ENCODE assay signal across 1 cellular context in genomic region chr1:150234647-150235435, GRCh38.
TF ChIP-seq lines count a peak whose summit lies in the region.

No MANE protein-coding gene starts in this region.

TF ChIP-seq in HEK293, 187 proteins besides CTCF, POLR2A, EP300 and RAD21 (continued from another document and continues in another):
- TF ChIP-seq PATZ1 (tag by site-specific recombination; IDR thresholded peaks at IDR 0.05) (peak; percentile 98), ZFP37 (tag by site-specific recombination; IDR thresholded peaks at IDR 0.05) (0 out of 2 replicates have a peak, but pooled peaks have one; percentile 54), PRDM10 (tag by site-specific recombination; IDR thresholded peaks at IDR 0.05) (peak; percentile 85), KLF9 (tag by site-specific recombination; IDR thresholded peaks at IDR 0.05; ENCODE audit: low read depth) (peak; percentile 60), REST (tag by site-specific recombination; IDR thresholded peaks at IDR 0.05) (no peak), ZNF426 (tag by site-specific recombination; IDR thresholded peaks at IDR 0.05) (no peak), ZNF549 (tag by site-specific recombination; IDR thresholded peaks at IDR 0.05) (no peak), ZEB2 (tag by site-specific recombination; IDR thresholded peaks at IDR 0.05) (peak; percentile 84; the same call in 1 of the 2 replicates), ZNF792 (tag by site-specific recombination; IDR thresholded peaks at IDR 0.05) (no peak), ZNF501 (tag by site-specific recombination; IDR thresholded peaks at IDR 0.05) (peak; percentile 60; the same call in 1 of the 2 replicates), SP7 (tag by site-specific recombination; IDR thresholded peaks at IDR 0.05) (peak; percentile 62; the same call in 1 of the 2 replicates), ZNF639 (tag by site-specific recombination; IDR thresholded peaks at IDR 0.05) (0 out of 2 replicates have a peak, but pooled peaks have one; percentile 38), PRDM6 (tag by site-specific recombination; IDR thresholded peaks at IDR 0.05) (no peak), PRDM4 (tag by site-specific recombination; IDR thresholded peaks at IDR 0.05) (peak; percentile 72; the same call in 1 of the 2 replicates), ZBTB20 (tag by site-specific recombination; IDR thresholded peaks at IDR 0.05) (peak; percentile 72; the same call in 1 of the 2 replicates), ZNF555 (tag by site-specific recombination; conservative IDR thresholded peaks at IDR 0.05) (no peak), ZNF76 (tag by site-specific recombination; IDR thresholded peaks at IDR 0.05; ENCODE audit: borderline replicate concordance, low read depth) (peak; percentile 77; the same call in 1 of the 2 replicates), IKZF3 (tag by site-specific recombination; IDR thresholded peaks at IDR 0.05) (peak; percentile 77; the same call in 1 of the 2 replicates), ZNF561 (tag by site-specific recombination; IDR thresholded peaks at IDR 0.05; ENCODE audit: borderline replicate concordance) (peak; percentile 16; the same call in 1 of the 2 replicates), ZNF449 (tag by site-specific recombination; IDR thresholded peaks at IDR 0.05) (peak; percentile 28), ZNF223 (tag by site-specific recombination; IDR thresholded peaks at IDR 0.05) (no peak), GLIS2 (tag by site-specific recombination; IDR thresholded peaks at IDR 0.05) (peak; percentile 93), ZNF660 (tag by site-specific recombination; IDR thresholded peaks at IDR 0.05) (0 out of 2 replicates have a peak, but pooled peaks have one; percentile 28), ZNF423 (tag by site-specific recombination; IDR thresholded peaks at IDR 0.05) (peak; percentile 16; the same call in 1 of the 2 replicates), ZNF623 (tag by site-specific recombination; IDR thresholded peaks at IDR 0.05) (no peak), ZBTB10 (tag by site-specific recombination; IDR thresholded peaks at IDR 0.05) (peak; percentile 93), KLF7 (tag by site-specific recombination; IDR thresholded peaks at IDR 0.05; ENCODE audit: borderline replicate concordance) (0 out of 2 replicates have a peak, but pooled peaks have one; percentile 46), SP2 (tag by site-specific recombination; IDR thresholded peaks at IDR 0.05) (peak; percentile 89), ZNF24 (tag by site-specific recombination; IDR thresholded peaks at IDR 0.05) (peak; percentile 13; the same call in 1 of the 2 replicates), ZFHX2 (tag by site-specific recombination; conservative IDR thresholded peaks at IDR 0.05) (peak; percentile 88), ZNF362 (tag by site-specific recombination; IDR thresholded peaks at IDR 0.05) (peak; percentile 92), ZXDB (tag by site-specific recombination; IDR thresholded peaks at IDR 0.05) (peak; percentile 100), ZBTB17 (tag by site-specific recombination; IDR thresholded peaks at IDR 0.05) (peak; percentile 73), ZNF610 (tag by site-specific recombination; IDR thresholded peaks at IDR 0.05; ENCODE audit: borderline replicate concordance) (peak; percentile 92), ZNF341 (tag by site-specific recombination; IDR thresholded peaks at IDR 0.05; ENCODE audit: low read depth) (0 out of 2 replicates have a peak, but pooled peaks have one; percentile 0), GLIS1 (tag by site-specific recombination; IDR thresholded peaks at IDR 0.05) (peak; percentile 76), ZBTB1 (tag by site-specific recombination; IDR thresholded peaks at IDR 0.05) (0 out of 2 replicates have a peak, but pooled peaks have one; percentile 61)
